Comparison of ENCODE assay signal across 1 cellular context in the genomic region with DNA sequence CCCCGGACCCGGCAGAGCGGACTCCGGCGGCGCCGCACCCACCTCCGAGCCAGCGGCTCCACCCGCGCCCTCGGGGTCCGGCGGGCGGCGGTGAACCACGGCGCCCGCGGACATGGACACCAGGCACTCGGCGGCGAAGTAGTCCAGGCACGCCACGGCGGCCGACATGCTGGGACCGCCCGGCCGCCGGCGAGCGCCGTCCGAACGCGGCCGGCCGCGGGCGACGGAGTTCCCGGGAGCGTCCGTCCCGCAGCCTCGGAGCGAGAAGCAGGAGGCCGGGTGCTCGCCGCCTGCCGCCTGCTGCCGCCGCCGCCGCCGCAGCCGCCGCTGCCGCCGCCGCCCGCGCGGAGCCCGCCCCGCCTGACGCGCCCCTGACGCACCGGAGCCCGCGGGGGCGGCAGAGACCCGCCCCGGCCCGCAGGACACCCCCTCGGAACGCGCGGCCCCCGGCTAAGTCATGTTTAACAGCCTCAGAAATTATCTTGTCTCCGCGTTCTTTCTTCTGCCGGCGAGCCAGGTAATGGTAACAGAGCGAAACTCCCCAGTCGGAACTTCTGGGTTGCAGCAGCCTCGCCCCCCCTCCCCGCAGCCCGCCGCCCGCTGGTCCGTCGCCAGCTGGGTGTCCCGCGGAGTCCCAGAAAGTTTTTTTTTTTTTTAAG.
TF ChIP-seq lines count a peak whose summit lies in the region.

A gene (minus strand): TSS at position 342 of the 659 bp plus-strand sequence. CDS start 174 bp downstream, at position 168.

TF ChIP-seq in HepG2, 621 proteins besides CTCF, POLR2A, EP300 and RAD21 (continued from another document):
- TF ChIP-seq, protein P1, sequence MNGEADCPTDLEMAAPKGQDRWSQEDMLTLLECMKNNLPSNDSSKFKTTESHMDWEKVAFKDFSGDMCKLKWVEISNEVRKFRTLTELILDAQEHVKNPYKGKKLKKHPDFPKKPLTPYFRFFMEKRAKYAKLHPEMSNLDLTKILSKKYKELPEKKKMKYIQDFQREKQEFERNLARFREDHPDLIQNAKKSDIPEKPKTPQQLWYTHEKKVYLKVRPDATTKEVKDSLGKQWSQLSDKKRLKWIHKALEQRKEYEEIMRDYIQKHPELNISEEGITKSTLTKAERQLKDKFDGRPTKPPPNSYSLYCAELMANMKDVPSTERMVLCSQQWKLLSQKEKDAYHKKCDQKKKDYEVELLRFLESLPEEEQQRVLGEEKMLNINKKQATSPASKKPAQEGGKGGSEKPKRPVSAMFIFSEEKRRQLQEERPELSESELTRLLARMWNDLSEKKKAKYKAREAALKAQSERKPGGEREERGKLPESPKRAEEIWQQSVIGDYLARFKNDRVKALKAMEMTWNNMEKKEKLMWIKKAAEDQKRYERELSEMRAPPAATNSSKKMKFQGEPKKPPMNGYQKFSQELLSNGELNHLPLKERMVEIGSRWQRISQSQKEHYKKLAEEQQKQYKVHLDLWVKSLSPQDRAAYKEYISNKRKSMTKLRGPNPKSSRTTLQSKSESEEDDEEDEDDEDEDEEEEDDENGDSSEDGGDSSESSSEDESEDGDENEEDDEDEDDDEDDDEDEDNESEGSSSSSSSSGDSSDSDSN (CRISPR knock-in tag; IDR thresholded peaks at IDR 0.05): peak; percentile 54; the same call in 1 of the 2 replicates
- TF ChIP-seq GABPA (IDR thresholded peaks at IDR 0.05; ENCODE audit: low read depth, low read length): no peak
- TF ChIP-seq GABPA (CRISPR knock-in tag; IDR thresholded peaks at IDR 0.05; ENCODE audit: low read depth): no peak
- TF ChIP-seq ZFY (CRISPR knock-in tag; IDR thresholded peaks at IDR 0.05): no peak
